Comparison of ENCODE assay signal across 8 cellular contexts in genomic region chr20:49280463-49281058, GRCh38. TPM values are rescaled to one million over a fixed set of nuclear protein-coding genes. Genes with fewer than 3 reads are reported as not detected.
DNase-seq lines count a peak whose midpoint lies in the region; ATAC-seq, FAIRE-seq and TF ChIP-seq lines count a peak whose summit lies in the region.

No MANE protein-coding gene starts in this region.

- H3K36me3 ChIP-seq in ES-I3 (ENCODE audit: insufficient read depth, low read length), result peaks cover 65% of the 10 kb centered on the region
- H3K36me3 ChIP-seq in NT2/D1 (ENCODE audit: insufficient read depth, insufficient read length, low read length), result peaks cover 76% of the 10 kb centered on the region
- peaks cover 58 to 69% (median 66%) of the 10 kb centered on the region in 4 experiments for H3K36me3 ChIP-seq in H1 (ENCODE audit: control insufficient read depth in 2 of 4, insufficient read depth in 4 of 4, low read length in 3 of 4)
- H3K36me3 ChIP-seq in osteoblast (ENCODE audit: insufficient read depth, low read length), result peaks cover 69% of the 10 kb centered on the region

- no peak overlapping the region for H4K91ac ChIP-seq in H1 (replicated peaks; ENCODE audit: insufficient read length, low read length)

- DNase-seq in NT2/D1 (ENCODE audit: low read depth, low spot score), result no peak
- no peak for DNase-seq in H1 (ENCODE audit: low read depth in 1 of 2, low spot score in 2 of 2)
- DNase-seq in osteoblast (ENCODE audit: insufficient read length, low spot score, missing footprints), result no peak
- DNase-seq in HuH-7.5 (ENCODE audit: low spot score), result no peak
- DNase-seq in globus pallidus (ENCODE audit: low spot score), result no peak

- H3K4me2 ChIP-seq in H1 (ENCODE audit: insufficient read depth in 1 of 2, low read depth in 2 of 2, low read length in 2 of 2) (peak overlapping the region; percentile 97), osteoblast (ENCODE audit: insufficient read depth, low read length) (peak overlapping the region; percentile 93)

- no peak overlapping the region for H2BK15ac ChIP-seq in H1 (ENCODE audit: low read length)

- no peak overlapping the region for H2AK5ac ChIP-seq in H1 (ENCODE audit: low read depth, low read length)

- H3K9ac ChIP-seq in ES-I3 (ENCODE audit: low read depth, low read length) (peak overlapping the region; percentile 95), NT2/D1 (ENCODE audit: insufficient read length, low read depth) (no peak overlapping the region), H1 (replicated peaks in 1 of 4; ENCODE audit: extremely low read depth in 1 of 4, low read depth in 3 of 4, low read length in 3 of 4) (peak overlapping the region; percentile 89 to 98 (median 96))

- H3K56ac ChIP-seq in H1 (replicated peaks; ENCODE audit: insufficient read length, low read depth, low read length), result no peak overlapping the region

- peaks cover 39% of the 10 kb centered on the region for H3K23me2 ChIP-seq in H1 (ENCODE audit: low read depth, low read length)

- H3K9me3 ChIP-seq in ES-I3 (ENCODE audit: control insufficient read depth, insufficient read depth, low read length) (peaks cover 3% of the 10 kb centered on the region; the same call in 1 of the 2 replicates), NT2/D1 (ENCODE audit: insufficient read depth, low read length) (peaks cover 77% of the 10 kb centered on the region), H1 (ENCODE audit: insufficient read depth in 2 of 2, low read depth in 1 of 2, low read length in 1 of 2) (no peaks in the 10 kb centered on the region), osteoblast (ENCODE audit: low read depth, low read length) (peaks cover 6% of the 10 kb centered on the region)

- TF ChIP-seq POLR2A in H1 (IDR thresholded peaks at IDR 0.05; ENCODE audit: control extremely low read depth in 1 of 2, low read depth in 2 of 2, low read length in 2 of 2), result no peak

- no peak overlapping the region for H2BK120ac ChIP-seq in H1 (replicated peaks; ENCODE audit: low read depth, low read length)

- H4K5ac ChIP-seq in H1 (ENCODE audit: insufficient read length, low read depth, low read length), result no peak overlapping the region

- H2AFZ ChIP-seq in H1 (ENCODE audit: low read length), result no peak overlapping the region
- H2AFZ ChIP-seq in osteoblast (ENCODE audit: low read length), result no peak overlapping the region

- H3K79me1 ChIP-seq in H1 (ENCODE audit: low read depth, low read length), result peaks cover 3% of the 10 kb centered on the region

- 4% methylated on average over 6 of the region's 6 CpGs; no CpG with 5 or more reads in 1 of the 2 experiments for WGBS in H1 (ENCODE audit: extremely low coverage in 1 of 2, insufficient coverage in 1 of 2, insufficient read length in 1 of 2, insufficient replicate concordance in 2 of 2, low coverage in 1 of 2, low lambda C conversion rate in 2 of 2, missing lambda C conversion rate in 1 of 2), 2 experiments

- TF ChIP-seq EP300 in H1 (IDR thresholded peaks at IDR 0.05; ENCODE audit: borderline replicate concordance in 1 of 2, low read depth in 2 of 2, low read length in 2 of 2), result no peak

- H3K18ac ChIP-seq in H1 (ENCODE audit: extremely low read depth, low read length), result peak overlapping the region; percentile 53; the same call in 1 of the 2 replicates

- POLR2A ChIA-PET in H1 (lab: Charles Lee; ENCODE audit: partially characterized antibody), result interaction anchor here (0.6 to 18.5 kb wide), 29 partner anchors 9 to 381 kb away, joined by 3 to 1132 read pairs (median 4); partner anchors contain the start of genes KCNB1 and STAU1

- TF ChIP-seq CTCF in H1 (IDR thresholded peaks at IDR 0.05; ENCODE audit: control extremely low read depth in 1 of 3, insufficient read depth in 1 of 3, low read depth in 1 of 3, low read length in 3 of 3), result no peak
- TF ChIP-seq CTCF in osteoblast (IDR thresholded peaks at IDR 0.05; ENCODE audit: extremely low read depth, low read depth, low read length), result no peak

- CTCF ChIA-PET in H1 (lab: Charles Lee; ENCODE audit: partially characterized antibody), result interaction anchor here (3.0 to 4.7 kb wide), 2 partner anchors 11 to 39 kb away, joined by 9 to 53 read pairs; no protein-coding TSS in a partner anchor

- H3K4me3 ChIP-seq in NT2/D1 (ENCODE audit: insufficient read length, low read depth) (peak overlapping the region; percentile 98), H1 (ENCODE audit: extremely low read depth in 1 of 4, insufficient read depth in 2 of 4, low read depth in 3 of 4, low read length in 4 of 4) (peak overlapping the region; percentile 73 to 97 (median 92)), osteoblast (ENCODE audit: insufficient read depth, low read length) (peak overlapping the region; percentile 92)

- no peak overlapping the region for H2BK20ac ChIP-seq in H1 (ENCODE audit: low read length)

- H3K79me2 ChIP-seq in H1 (ENCODE audit: control insufficient read depth in 1 of 2, insufficient read depth in 2 of 2, low read length in 2 of 2) (peaks cover 51 to 92% of the 10 kb centered on the region in 2 experiments), osteoblast (ENCODE audit: insufficient read depth, low read length) (peaks cover 92% of the 10 kb centered on the region)

- H3K27me3 ChIP-seq in NT2/D1 (ENCODE audit: insufficient read depth, insufficient read length), result no peaks in the 10 kb centered on the region
- peaks cover 0 to 1% (median 0%) of the 10 kb centered on the region in 4 experiments; a peak in 1 of 7 replicates for H3K27me3 ChIP-seq in H1 (replicated peaks in 1 of 4; ENCODE audit: control insufficient read depth in 3 of 4, extremely low read depth in 1 of 4, insufficient read depth in 3 of 4, low read length in 3 of 4)
- H3K27me3 ChIP-seq in osteoblast (ENCODE audit: insufficient read depth, low read length), result no peaks in the 10 kb centered on the region

- no peak for TF ChIP-seq RAD21 in H1 (IDR thresholded peaks at IDR 0.05 in 1 of 2, conservative IDR thresholded peaks at IDR 0.05 in 1 of 2; ENCODE audit: low read depth in 2 of 2, low read length in 2 of 2)

- H3K4me1 ChIP-seq in ES-I3 (ENCODE audit: insufficient read depth, low read length) (peaks cover 13% of the 10 kb centered on the region; the same call in 1 of the 2 replicates), NT2/D1 (ENCODE audit: insufficient read depth, insufficient read length) (no peaks in the 10 kb centered on the region), H1 (replicated peaks in 1 of 4; ENCODE audit: control insufficient read depth in 3 of 4, insufficient read depth in 4 of 4, low read length in 3 of 4) (peaks cover under 1 to 10% (median 5%) of the 10 kb centered on the region in 4 experiments; a peak in 4 of 7 replicates), osteoblast (ENCODE audit: insufficient read depth, low read length) (peaks cover 44% of the 10 kb centered on the region)

- H3K14ac ChIP-seq in H1 (ENCODE audit: insufficient read length), result no peak overlapping the region

- no peak overlapping the region for H3K4ac ChIP-seq in H1 (replicated peaks; ENCODE audit: insufficient read length, low read depth, low read length)

- H3K23ac ChIP-seq in H1 (ENCODE audit: insufficient read length), result no peak overlapping the region

- no peak for FAIRE-seq in H1 (lab: Jason Lieb, UNC)

- ATAC-seq in HG03354 (IDR thresholded peaks at IDR 0.05; ENCODE audit: poor library complexity, severe bottlenecking, unreplicated experiment) (no peak), GM18868 (IDR thresholded peaks at IDR 0.05; ENCODE audit: unreplicated experiment) (no peak)

- H4K20me1 ChIP-seq in H1 (replicated peaks in 1 of 2; ENCODE audit: control insufficient read depth in 1 of 2, insufficient read depth in 2 of 2, low read length in 2 of 2) (peaks cover 44 to 51% of the 10 kb centered on the region in 2 experiments), osteoblast (ENCODE audit: insufficient read depth, low read length) (peaks cover 80% of the 10 kb centered on the region)

- no peak overlapping the region for H2BK12ac ChIP-seq in H1 (ENCODE audit: low read depth, low read length)

- no peak overlapping the region for H4K8ac ChIP-seq in H1 (ENCODE audit: extremely low read depth, insufficient read depth, low read length)

- H3K27ac ChIP-seq in H1 (ENCODE audit: low read depth, low read length) (peak overlapping the region; percentile 39), osteoblast (ENCODE audit: low read depth, low read length) (peak overlapping the region; percentile 90)

- 0 out of 2 replicates have a peak overlapping the region, but pooled peaks have one; percentile 1 for H2BK5ac ChIP-seq in H1 (ENCODE audit: low read depth, low read length)

TF ChIP-seq in H1, 55 proteins besides CTCF, POLR2A, EP300 and RAD21 (continues in another document):
- TF ChIP-seq TAF7 (optimal IDR thresholded peaks at IDR 0.05; ENCODE audit: borderline replicate concordance, low read depth, low read length) (peak; percentile 60), KDM1A (IDR thresholded peaks at IDR 0.05; ENCODE audit: borderline replicate concordance, low read length) (no peak), USF2 (IDR thresholded peaks at IDR 0.05; ENCODE audit: low read length) (no peak), POLR2AphosphoS5 (IDR thresholded peaks at IDR 0.05; ENCODE audit: low read depth, low read length) (peak; percentile 74; the same call in 1 of the 2 replicates), NRF1 (IDR thresholded peaks at IDR 0.05; ENCODE audit: low read depth, low read length) (no peak), MAFK (IDR thresholded peaks at IDR 0.05; ENCODE audit: low read depth, low read length) (no peak), BACH1 (IDR thresholded peaks at IDR 0.05; ENCODE audit: low read length) (no peak), TCF12 (IDR thresholded peaks at IDR 0.05; ENCODE audit: low read depth, low read length) (no peak), CBX8 (IDR thresholded peaks at IDR 0.05; ENCODE audit: borderline replicate concordance, low read depth, low read length) (no peak), RFX5 (IDR thresholded peaks at IDR 0.05; ENCODE audit: borderline replicate concordance, low read depth, low read length) (no peak)

RNA-seq across cellular contexts. Expression of gene ZNFX1, which starts 2.7 kb away (rescaled TPM):
- total RNA-seq in H1 (2021; fragmentation: NEBNext Ultra II Directional; extraction: Animal tissue kit (Norgen Biotek cat#: 25700)), result 11.3 and 13.0 TPM in 2 replicates
- polyA plus RNA-seq in H1 (2011; rRNA removed), result 3.1 and 3.4 TPM in 2 replicates
- polyA plus RNA-seq in H1 (2011; cell fraction: cytosol; rRNA removed), result 3.0 TPM
- 4.0 TPM for polyA plus RNA-seq in H1 (2011; cell fraction: nucleus; rRNA removed)
- polyA plus RNA-seq in H1 (2012, experiment 1 of 2), result 6.4 to 8.0 TPM (median 7.3 TPM) in 4 replicates
- polyA plus RNA-seq in H1 (2012, experiment 2 of 2), result 1.5 TPM
- 5.6 TPM for polyA plus RNA-seq in H1 (2013, experiment 1 of 2)
- 5.2 TPM for polyA plus RNA-seq in H1 (2013, experiment 2 of 2)
- polyA minus RNA-seq in H1 (2011; rRNA and poly(A)+ RNA removed), result 9.0 and 12.8 TPM in 2 replicates
- polyA minus RNA-seq in H1 (2011; cell fraction: cytosol; rRNA and poly(A)+ RNA removed), result 5.4 TPM
- polyA minus RNA-seq in H1 (2011; cell fraction: nucleus; rRNA and poly(A)+ RNA removed), result 7.1 TPM
- total RNA-seq in osteoblast, result 56.6 and 61.5 TPM in 2 replicates
